In the genomic region with DNA sequence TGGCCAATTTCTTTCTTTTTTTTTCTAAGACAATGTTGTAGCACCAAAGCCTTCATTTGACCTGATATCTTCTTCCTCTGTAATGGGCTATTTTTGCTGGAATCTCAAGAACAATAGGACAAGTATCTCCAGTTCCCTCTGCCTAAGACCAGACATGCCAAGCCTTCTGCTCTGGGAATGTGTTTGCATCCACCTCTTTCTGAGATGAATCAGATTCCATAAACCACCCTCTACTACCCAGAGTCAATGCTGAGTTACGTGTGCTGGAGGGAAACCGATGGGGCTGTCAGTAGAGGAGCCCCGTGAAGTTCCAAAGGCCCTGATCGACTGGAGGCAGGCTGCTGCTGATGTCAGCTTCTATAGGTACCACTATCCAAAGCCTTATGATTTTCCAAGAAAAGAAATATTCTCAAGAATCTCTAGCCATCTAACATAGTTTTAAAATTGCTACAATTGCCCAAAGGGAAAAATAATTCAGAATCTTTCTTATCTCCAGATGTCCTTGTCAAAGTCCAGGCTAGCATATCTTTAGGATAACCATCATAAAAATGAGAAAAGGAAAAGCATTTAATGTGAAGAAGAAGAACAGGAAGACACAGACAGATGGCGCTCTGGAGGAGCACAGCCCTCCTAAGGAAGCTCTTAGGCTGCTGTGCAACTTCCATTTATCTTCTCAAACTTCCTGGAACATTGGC, we compare ENCODE assay signal across 7 cellular contexts.
DNase-seq lines count a peak whose midpoint lies in the region; ATAC-seq, FAIRE-seq and TF ChIP-seq lines count a peak whose summit lies in the region.

No MANE protein-coding gene starts in this region.

- no peak overlapping the region for H3K27ac ChIP-seq in DOHH2 (ENCODE audit: low read depth, low read length)
- H3K27ac ChIP-seq in smooth muscle cell (ENCODE audit: low read depth), result no peak overlapping the region

- H3K36me3 Mint-ChIP-seq in activated T-helper 17 cell treated with anti-CD3 and anti-CD28 coated beads, Interleukin-2, amount 50 U/mL, for 72 hours (ENCODE audit: low read depth), result no peaks in the 10 kb centered on the region

- no peak overlapping the region for H3K4me3 Mint-ChIP-seq in activated T-helper 17 cell treated with anti-CD3 and anti-CD28 coated beads, Interleukin-2, amount 50 U/mL, for 72 hours

- no peak overlapping the region for H3K4me2 ChIP-seq in DOHH2 (ENCODE audit: low read length)
- H3K4me2 ChIP-seq in smooth muscle cell, result no peak overlapping the region

- peak; percentile 65 for TF ChIP-seq CTCF in DOHH2 (IDR thresholded peaks at IDR 0.05; ENCODE audit: low read depth, low read length, poor library complexity, severe bottlenecking)
- peak; percentile 56 for TF ChIP-seq CTCF in fibroblast of villous mesenchyme (IDR thresholded peaks at IDR 0.05; ENCODE audit: insufficient read depth, low read depth, low read length)
- peak; percentile 56 for TF ChIP-seq CTCF in smooth muscle cell (IDR thresholded peaks at IDR 0.05; ENCODE audit: borderline replicate concordance, insufficient read depth, poor library complexity, severe bottlenecking)
- TF ChIP-seq CTCF in lower leg skin (IDR thresholded peaks at IDR 0.05), result no peak

- WGBS in smooth muscle cell (ENCODE audit: low lambda C conversion rate), result 38% methylated on average over 5 of the region's 5 CpGs
- WGBS in lower leg skin, 2 donors, result 36 to 47% methylated on average over 5 of the region's 5 CpGs

- H3K4me3 ChIP-seq in DOHH2 (ENCODE audit: low read length), result no peak overlapping the region
- no peak overlapping the region for H3K4me3 ChIP-seq in fibroblast of villous mesenchyme (ENCODE audit: low read depth, low read length)
- H3K4me3 ChIP-seq in smooth muscle cell, result no peak overlapping the region
- H3K4me3 ChIP-seq in lower leg skin (ENCODE audit: low read depth, poor library complexity, severe bottlenecking), result no peak overlapping the region

- no peaks in the 10 kb centered on the region for H3K4me1 Mint-ChIP-seq in activated T-helper 17 cell treated with anti-CD3 and anti-CD28 coated beads, Interleukin-2, amount 50 U/mL, for 72 hours

- DNase-seq in HT-29 (ENCODE audit: low spot score) (peak; percentile 35), RCC 7860 (ENCODE audit: low spot score) (peak; percentile 6), fibroblast of villous mesenchyme (ENCODE audit: low read depth) (peak; percentile 41), smooth muscle cell (lab: John Stamatoyannopoulos, UW; ENCODE audit: unreplicated experiment) (no peak), lower leg skin (ENCODE audit: low spot score in 2 of 2) (no peak)

- H3K27me3 ChIP-seq in DOHH2 (ENCODE audit: control insufficient read depth, low read length) (peaks cover 3% of the 10 kb centered on the region), smooth muscle cell (ENCODE audit: low read depth) (peaks cover 65% of the 10 kb centered on the region)

- no peak for TF ChIP-seq POLR2A in lower leg skin (IDR thresholded peaks at IDR 0.05)

- H3K9me3 Mint-ChIP-seq in activated T-helper 17 cell treated with anti-CD3 and anti-CD28 coated beads, Interleukin-2, amount 50 U/mL, for 72 hours, result no peaks in the 10 kb centered on the region

- H3K4me1 ChIP-seq in DOHH2 (ENCODE audit: control insufficient read depth, low read length), result no peaks in the 10 kb centered on the region
- H3K4me1 ChIP-seq in smooth muscle cell (ENCODE audit: low read depth), result no peaks in the 10 kb centered on the region

- H2AFZ ChIP-seq in smooth muscle cell (ENCODE audit: low read depth), result no peak overlapping the region

- H3K79me2 ChIP-seq in DOHH2 (ENCODE audit: control insufficient read depth, low read length) (no peaks in the 10 kb centered on the region), smooth muscle cell (ENCODE audit: low read depth) (no peaks in the 10 kb centered on the region)

- no peaks in the 10 kb centered on the region for H3F3A ChIP-seq in DOHH2 (ENCODE audit: control insufficient read depth, insufficient read depth)
- no peaks in the 10 kb centered on the region for H3F3A ChIP-seq in smooth muscle cell (ENCODE audit: low read depth)

- no peak for FAIRE-seq in RCC 7860 (lab: Jason Lieb, UNC)

- H3K9me3 ChIP-seq in DOHH2 (ENCODE audit: control insufficient read depth, insufficient read depth, low read length) (no peaks in the 10 kb centered on the region), smooth muscle cell (replicated peaks; ENCODE audit: low read depth) (no peaks in the 10 kb centered on the region)

- no peaks in the 10 kb centered on the region for H3K36me3 ChIP-seq in DOHH2 (ENCODE audit: control insufficient read depth, low read length)
- H3K36me3 ChIP-seq in smooth muscle cell (ENCODE audit: low read depth), result no peaks in the 10 kb centered on the region

- no peak overlapping the region for H3K9ac ChIP-seq in smooth muscle cell (ENCODE audit: low read depth)

- H3K9me2 ChIP-seq in DOHH2 (replicated peaks; ENCODE audit: control insufficient read depth, low read length), result no peaks in the 10 kb centered on the region

- peaks cover 23% of the 10 kb centered on the region for H3K27me3 Mint-ChIP-seq in activated T-helper 17 cell treated with anti-CD3 and anti-CD28 coated beads, Interleukin-2, amount 50 U/mL, for 72 hours

- ATAC-seq in activated T-helper 17 cell treated with anti-CD3 and anti-CD28 coated beads, Interleukin-2, amount 50 U/mL, for 72 hours (replicated peaks), result no peak

- intact Hi-C loops in lower leg skin (cut with DNase I; ENCODE audit: low total_unique reads), result no loop called here

- H3K27ac Mint-ChIP-seq in activated T-helper 17 cell treated with anti-CD3 and anti-CD28 coated beads, Interleukin-2, amount 50 U/mL, for 72 hours, result no peak overlapping the region

- no peaks in the 10 kb centered on the region for H4K20me1 ChIP-seq in DOHH2 (ENCODE audit: control insufficient read depth, insufficient read depth, low read depth, low read length)
- H4K20me1 ChIP-seq in smooth muscle cell (ENCODE audit: low read depth), result no peaks in the 10 kb centered on the region

Comparison
In these comparisons a context has a peak if more than half of its experiments do, and no peak if none do; other contexts are left out.
1. CTCF ChIP-seq: peak in DOHH2 (single experiment), fibroblast of villous mesenchyme (single experiment) and smooth muscle cell (single experiment); none in lower leg skin (0 of 3).
2. DNase-seq: peak in HT-29 (single experiment), RCC 7860 (single experiment) and fibroblast of villous mesenchyme (single experiment); none in smooth muscle cell (single experiment) and lower leg skin (0 of 2).